21 cellular contexts compared by ENCODE assay signal in the genomic region with DNA sequence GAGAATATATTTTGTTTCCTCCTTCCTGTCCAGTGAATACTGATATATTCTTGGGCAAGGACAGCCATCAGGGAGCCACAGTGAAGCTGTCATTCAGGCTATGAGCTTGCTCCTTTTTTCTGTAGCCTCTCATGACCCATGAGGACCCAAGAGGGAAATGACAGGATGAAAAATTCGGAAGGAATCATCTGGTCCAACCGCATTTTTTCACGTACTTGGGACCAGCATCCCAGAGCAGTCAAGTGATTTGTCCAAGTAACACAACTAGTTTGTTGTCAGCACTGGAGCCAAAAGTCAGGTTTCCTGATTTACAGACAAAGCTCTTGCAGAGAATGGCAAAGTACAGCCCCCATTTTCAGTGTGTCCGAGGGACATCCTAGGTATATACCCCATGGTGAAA. TPM values are rescaled to one million over a fixed set of nuclear protein-coding genes. Genes with fewer than 3 reads are reported as not detected.
DNase-seq lines count a peak whose midpoint lies in the region; ATAC-seq and TF ChIP-seq lines count a peak whose summit lies in the region.
"Had no signal": no experiment of that assay in that cellular context is flagged by ENCODE, and none has a peak within 500 bp of the region (broad histone marks: within the 10 kb centered on the region; RNA-seq: fewer than 3 reads in every experiment).

No MANE protein-coding gene starts in this region.

- peaks cover 88% of the 10 kb centered on the region for H3K36me3 ChIP-seq in GM23248 (ENCODE audit: low read depth)
- H3K36me3 ChIP-seq in body of pancreas (replicated peaks in 1 of 2; ENCODE audit: insufficient read depth in 1 of 2, low read depth in 2 of 2), result no peaks in the 10 kb centered on the region
- H3K36me3 ChIP-seq in mesenchymal stem cell (ENCODE audit: control insufficient read depth in 1 of 2, insufficient read depth in 2 of 2, low read depth in 1 of 2, low read length in 2 of 2), result peaks cover 11 to 93% of the 10 kb centered on the region in 2 experiments
- H3K36me3 ChIP-seq in stomach smooth muscle (ENCODE audit: control insufficient read depth in 2 of 2, insufficient read depth in 2 of 2, low read length in 2 of 2), result peaks cover 31 to 45% of the 10 kb centered on the region in 2 donors
- H3K36me3 ChIP-seq in neural progenitor cell, result no peaks in the 10 kb centered on the region

- peak overlapping the region; percentile 37 for H4K8ac ChIP-seq in mesenchymal stem cell (ENCODE audit: low read length)

- H3K27me3 Mint-ChIP-seq in neural progenitor cell (ENCODE audit: insufficient read depth, low read depth), result peaks cover 2% of the 10 kb centered on the region
- H3K27me3 Mint-ChIP-seq: CD4-positive, alpha-beta T cell had no signal

- DNase-seq in GM23248 (no peak), body of pancreas (peak in 1 of 4 donors; percentile 12), mesenchymal stem cell (no peak), T-helper 1 cell (no peak), neural progenitor cell (ENCODE audit: low spot score) (no peak), kidney tubule cell (ENCODE audit: low spot score) (no peak)
- DNase-seq in activated CD4-positive, alpha-beta T cell treated with anti-CD3 and anti-CD28 coated beads for 4 hours, result no peak
- DNase-seq: CD4-positive, alpha-beta T cell; DMS153; HCEC 1CT; KG1; MV-4-11; NCI-H1694 treated with DMSO at 0.1 percent for 48 hours; NCI-H510A treated with DMSO at 0.1 percent for 48 hours; PC-9; SIG-M5 had no signal

- no peaks in the 10 kb centered on the region for H4K20me1 ChIP-seq in GM23248 (ENCODE audit: insufficient read depth)
- H4K20me1 ChIP-seq in neural progenitor cell (ENCODE audit: low read depth), result no peaks in the 10 kb centered on the region

- peaks cover 22% of the 10 kb centered on the region for H3K4me1 Mint-ChIP-seq in neural progenitor cell

- H3K4me1 ChIP-seq in GM23248 (ENCODE audit: insufficient read depth) (peaks cover 54% of the 10 kb centered on the region), body of pancreas (peaks cover 19% of the 10 kb centered on the region), mesenchymal stem cell (ENCODE audit: control insufficient read depth, insufficient read depth, low read depth, low read length) (peaks cover 5% of the 10 kb centered on the region), stomach smooth muscle (ENCODE audit: control insufficient read depth, insufficient read depth, low read length) (peaks cover 16% of the 10 kb centered on the region), neural progenitor cell (peaks cover 17% of the 10 kb centered on the region)

- H3K79me2 ChIP-seq in GM23248 (ENCODE audit: insufficient read depth) (peaks cover 45% of the 10 kb centered on the region), neural progenitor cell (ENCODE audit: low read depth) (no peaks in the 10 kb centered on the region)

- H3K36me3 Mint-ChIP-seq in neural progenitor cell, result peaks cover 12% of the 10 kb centered on the region

- H3K9me3 Mint-ChIP-seq in neural progenitor cell, result no peaks in the 10 kb centered on the region
- H3K9me3 Mint-ChIP-seq: CD4-positive, alpha-beta T cell; GM23338 had no signal

- no peak overlapping the region for H3K4me2 ChIP-seq in GM23248 (ENCODE audit: unreplicated experiment)
- no peak overlapping the region for H3K4me2 ChIP-seq in mesenchymal stem cell (ENCODE audit: low read length, poor library complexity, severe bottlenecking)
- no peak overlapping the region for H3K4me2 ChIP-seq in neural progenitor cell
- H3K4me2 ChIP-seq: A549, GM23338, PC-9 had no signal

- H3K9ac ChIP-seq in GM23248 (no peak overlapping the region), mesenchymal stem cell (ENCODE audit: low read length) (no peak overlapping the region), stomach smooth muscle (ENCODE audit: low read length in 2 of 2) (no peak overlapping the region), neural progenitor cell (no peak overlapping the region)

- no peak overlapping the region for H2BK12ac ChIP-seq in mesenchymal stem cell (ENCODE audit: low read length in 2 of 2)

- no peak overlapping the region for H3K4ac ChIP-seq in mesenchymal stem cell (ENCODE audit: low read depth in 1 of 2, low read length in 2 of 2)

- TF ChIP-seq POLR2A in body of pancreas (IDR thresholded peaks at IDR 0.05), result no peak

- H2AFZ ChIP-seq in GM23248 (no peak overlapping the region), mesenchymal stem cell (ENCODE audit: low read depth, low read length) (no peak overlapping the region), neural progenitor cell (replicated peaks) (no peak overlapping the region)
- H2AFZ ChIP-seq: GM23338, PC-9 had no signal

- H4K91ac ChIP-seq in mesenchymal stem cell (ENCODE audit: low read length), result no peak overlapping the region

- no peaks in the 10 kb centered on the region for H3K9me2 ChIP-seq in GM23248 (ENCODE audit: insufficient read depth)

- no peak overlapping the region for H3K14ac ChIP-seq in mesenchymal stem cell (ENCODE audit: low read length in 2 of 2)

- WGBS in GM23248 (ENCODE audit: low coverage in 1 of 2, low lambda C conversion rate in 2 of 2, missing lambda C conversion rate in 2 of 2), 2 experiments, result 97 to 98% methylated on average over 4 of the region's 4 CpGs
- 50 to 70% methylated on average over 4 of the region's 4 CpGs for WGBS in body of pancreas, 2 donors
- 91% methylated on average over 3 of the region's 4 CpGs for WGBS in mesenchymal stem cell

- H2BK5ac ChIP-seq in mesenchymal stem cell (ENCODE audit: low read depth, low read length, poor library complexity, severe bottlenecking), result no peak overlapping the region

- H3F3A ChIP-seq in GM23248 (ENCODE audit: insufficient read depth) (peaks cover 85% of the 10 kb centered on the region), neural progenitor cell (ENCODE audit: low read depth) (no peaks in the 10 kb centered on the region)

- no peak overlapping the region for H2AK5ac ChIP-seq in mesenchymal stem cell (ENCODE audit: low read length, severe bottlenecking)

- no peak overlapping the region for H3K23ac ChIP-seq in mesenchymal stem cell (ENCODE audit: low read length in 2 of 2)

- peak; percentile 40 for ATAC-seq in body of pancreas
- ATAC-seq: A549, GM12878, GM23338 had no signal

- no peak overlapping the region for H3K27ac Mint-ChIP-seq in neural progenitor cell
- H3K27ac Mint-ChIP-seq: CD4-positive, alpha-beta T cell; GM23338 had no signal

- H3K4me3 ChIP-seq in GM23248, result no peak overlapping the region
- no peak overlapping the region for H3K4me3 ChIP-seq in body of pancreas
- no peak overlapping the region for H3K4me3 ChIP-seq in mesenchymal stem cell (ENCODE audit: insufficient read depth in 1 of 2, low read depth in 1 of 2, low read length in 2 of 2)
- H3K4me3 ChIP-seq in stomach smooth muscle (ENCODE audit: low read length in 2 of 2), result no peak overlapping the region
- H3K4me3 ChIP-seq in neural progenitor cell, result no peak overlapping the region
- H3K4me3 ChIP-seq: A549, GM12878, GM23338, PC-9 had no signal

- H3K4me3 Mint-ChIP-seq in neural progenitor cell, result no peak overlapping the region
- H3K4me3 Mint-ChIP-seq: CD4-positive, alpha-beta T cell; GM23338 had no signal

- H2BK120ac ChIP-seq in mesenchymal stem cell (ENCODE audit: low read depth, low read length), result no peak overlapping the region

- H3K18ac ChIP-seq in mesenchymal stem cell (ENCODE audit: low read depth in 1 of 2, low read length in 2 of 2), result no peak overlapping the region

- no peaks in the 10 kb centered on the region for H3K9me3 ChIP-seq in GM23248 (ENCODE audit: low read depth)
- no peaks in the 10 kb centered on the region for H3K9me3 ChIP-seq in body of pancreas
- no peaks in the 10 kb centered on the region for H3K9me3 ChIP-seq in mesenchymal stem cell (ENCODE audit: control insufficient read depth, low read length)
- no peaks in the 10 kb centered on the region for H3K9me3 ChIP-seq in stomach smooth muscle (ENCODE audit: control insufficient read depth in 2 of 2, low read length in 2 of 2)
- H3K9me3 ChIP-seq in neural progenitor cell (ENCODE audit: low read depth), result no peaks in the 10 kb centered on the region
- H3K9me3 ChIP-seq: A549 had no signal

- H3K79me1 ChIP-seq in mesenchymal stem cell (replicated peaks; ENCODE audit: low read length, poor library complexity, severe bottlenecking), result peaks cover 20% of the 10 kb centered on the region

- peak overlapping the region; percentile 48 for H2BK15ac ChIP-seq in mesenchymal stem cell (ENCODE audit: low read depth, poor library complexity, severe bottlenecking)

- TF ChIP-seq CTCF in body of pancreas (IDR thresholded peaks at IDR 0.05) (no peak), neural progenitor cell (IDR thresholded peaks at IDR 0.05) (no peak)

- intact Hi-C loops in body of pancreas (cut with DNase I), result no loop called here

- H3K27ac ChIP-seq in GM23248, result 0 out of 2 replicates have a peak overlapping the region, but pooled peaks have one; percentile 1
- H3K27ac ChIP-seq in body of pancreas, result peak overlapping the region in 2 of 4 donors; percentile 6 to 33
- H3K27ac ChIP-seq in mesenchymal stem cell (ENCODE audit: low read length, poor library complexity, severe bottlenecking), result no peak overlapping the region
- peak overlapping the region; percentile 47 for H3K27ac ChIP-seq in stomach smooth muscle (ENCODE audit: low read length)
- no peak overlapping the region for H3K27ac ChIP-seq in neural progenitor cell
- H3K27ac ChIP-seq: A549, PC-9, RWPE1 had no signal

- H3K27me3 ChIP-seq in GM23248 (replicated peaks; ENCODE audit: insufficient read depth), result no peaks in the 10 kb centered on the region
- H3K27me3 ChIP-seq in body of pancreas, result no peaks in the 10 kb centered on the region
- no peaks in the 10 kb centered on the region for H3K27me3 ChIP-seq in mesenchymal stem cell (ENCODE audit: control insufficient read depth in 1 of 2, insufficient read depth in 1 of 2, low read length in 2 of 2)
- H3K27me3 ChIP-seq in stomach smooth muscle (ENCODE audit: control insufficient read depth in 1 of 2, insufficient read depth in 2 of 2, low read length in 2 of 2), result no peaks in the 10 kb centered on the region
- H3K27me3 ChIP-seq in neural progenitor cell, result no peaks in the 10 kb centered on the region

- in situ Hi-C loops in GM23248 (cut with MboI), result no loop called here

RNA-seq across cellular contexts. Expression of a gene that starts 47.2 kb away (rescaled TPM):
- 2.4 TPM in 2 replicates for total RNA-seq in GM23248 (2014; rRNA removed; shearing (Covaris generic))
- polyA plus RNA-seq in GM23248 (2016; fragmentation: Nextera tagmentation; extraction: Ambion mirVana), result 1.4 and 1.5 TPM in 2 replicates
- 1 to 10 TPM in 1 of 2 donors, under 1 TPM in 1; 0.33 to 2.6 TPM for total RNA-seq in body of pancreas
- polyA plus RNA-seq in mesenchymal stem cell (2013, experiment 1 of 2), result 0.51 TPM
- polyA plus RNA-seq in mesenchymal stem cell (2013, experiment 2 of 2), result 0.41 TPM
- total RNA-seq in neural progenitor cell (ENCODE audit: low replicate concordance), result 0.58 and 2.1 TPM in 2 replicates

Comparison
In these comparisons a context has a peak if more than half of its experiments do, and no peak if none do; other contexts are left out.
1. H3K27ac ChIP-seq: peak in GM23248 (single experiment) and stomach smooth muscle (single experiment); none in mesenchymal stem cell (single experiment) and neural progenitor cell (single experiment).